ENCODE assay signal across 16 cellular contexts in the genomic region with DNA sequence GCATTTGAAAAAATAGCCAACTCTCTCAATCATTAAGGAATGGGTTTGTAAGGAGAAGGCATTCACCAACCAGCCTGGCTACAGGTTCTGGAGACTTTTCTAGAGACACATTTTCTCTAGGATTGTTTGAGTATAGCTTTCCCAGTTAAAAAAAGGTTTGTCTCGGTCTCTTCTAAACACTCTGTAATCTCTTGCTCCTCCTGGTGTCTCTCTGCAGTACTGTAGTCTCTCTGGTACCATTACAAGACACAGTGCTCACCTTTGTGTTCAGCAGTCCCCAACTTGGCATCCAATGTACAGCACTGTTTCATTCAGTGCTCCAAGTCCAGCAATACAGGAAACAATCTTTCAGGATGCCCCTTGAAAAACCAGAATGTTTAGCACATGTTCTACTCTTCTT.
DNase-seq lines count a peak whose midpoint lies in the region; ATAC-seq and TF ChIP-seq lines count a peak whose summit lies in the region.
"Had no signal": no experiment of that assay in that cellular context is flagged by ENCODE, and none has a peak within 500 bp of the region (broad histone marks: within the 10 kb centered on the region; RNA-seq: fewer than 3 reads in every experiment).

No MANE protein-coding gene starts in this region.

- DNase-seq in HEK293T (ENCODE audit: extremely low spot score) (peak; percentile 9), WTC11 (ENCODE audit: low spot score) (no peak), iPS-NIHi11 (ENCODE audit: low spot score) (peak; percentile 20), tibial nerve (ENCODE audit: low spot score in 2 of 2) (no peak)
- no peak for DNase-seq in activated CD4-positive, alpha-beta T cell treated with anti-CD3 and anti-CD28 coated beads for 36 hours
- DNase-seq: activated CD8-positive, alpha-beta memory T cell treated with anti-CD3 and anti-CD28 coated beads, Interleukin-2, amount 50 U/mL, for 4 hours; DMS79; mucosa of descending colon; NCI-H2227 treated with DMSO at 0.1 percent for 48 hours; small intestine; T-cell had no signal

- CTCF ChIA-PET in HEK293T (lab: Yijun Ruan, JAX), result no interaction called here
- CTCF ChIA-PET in WTC11 (lab: Charles Lee), result interaction anchor here (0.8 to 1.6 kb wide), 4 partner anchors 46 to 990 kb away, joined by 3 to 13 read pairs (median 4); no protein-coding TSS in a partner anchor
- CTCF ChIA-PET in activated CD4-positive, alpha-beta T cell treated with anti-CD3 and anti-CD28 coated beads for 36 hours (lab: Charles Lee), result interaction anchor here (0.6 to 0.7 kb wide), 2 partner anchors 92 to 289 kb away, joined by 3 to 4 read pairs; no protein-coding TSS in a partner anchor

- H3K9me3 Mint-ChIP-seq in WTC11, result peaks cover 28% of the 10 kb centered on the region
- H3K9me3 Mint-ChIP-seq in activated CD4-positive, alpha-beta T cell treated with anti-CD3 and anti-CD28 coated beads for 36 hours (ENCODE audit: low read depth), result peaks cover 7% of the 10 kb centered on the region

- no peak overlapping the region for H3K4me3 ChIP-seq in tibial nerve
- H3K4me3 ChIP-seq: gastroesophageal sphincter, mucosa of descending colon had no signal

- no peaks in the 10 kb centered on the region for H3K27me3 ChIP-seq in tibial nerve
- H3K27me3 ChIP-seq: gastroesophageal sphincter had no signal

- H3K27ac ChIP-seq in C4-2B (no peak overlapping the region), tibial nerve (no peak overlapping the region)
- H3K27ac ChIP-seq: gastroesophageal sphincter had no signal

- peak; percentile 42 for TF ChIP-seq CTCF in C4-2B (conservative IDR thresholded peaks at IDR 0.05)
- peak; percentile 38 for TF ChIP-seq CTCF in WTC11 (IDR thresholded peaks at IDR 0.05)
- TF ChIP-seq CTCF in tibial nerve (IDR thresholded peaks at IDR 0.05), result no peak

- no peak for TF ChIP-seq POLR2A in tibial nerve (IDR thresholded peaks at IDR 0.05)

- H3K27me3 Mint-ChIP-seq in WTC11 (ENCODE audit: low read depth), result no peaks in the 10 kb centered on the region; the same call in 1 of the 2 replicates
- H3K27me3 Mint-ChIP-seq in activated CD4-positive, alpha-beta T cell treated with anti-CD3 and anti-CD28 coated beads for 36 hours, result no peaks in the 10 kb centered on the region
- H3K27me3 Mint-ChIP-seq: T-cell had no signal

- POLR2A ChIA-PET in HEK293T (lab: Yijun Ruan, JAX) (no interaction called here), WTC11 (lab: Charles Lee) (no interaction called here)
- POLR2A ChIA-PET in activated CD4-positive, alpha-beta T cell treated with anti-CD3 and anti-CD28 coated beads for 36 hours (lab: Charles Lee), result no interaction called here

- no peaks in the 10 kb centered on the region for H3K4me1 ChIP-seq in tibial nerve
- H3K4me1 ChIP-seq: gastroesophageal sphincter had no signal

- ATAC-seq in WTC11, result peak; percentile 97
- ATAC-seq in HG02798 (IDR thresholded peaks at IDR 0.05; ENCODE audit: poor library complexity, unreplicated experiment), result no peak
- ATAC-seq in activated CD4-positive, alpha-beta T cell treated with anti-CD3 and anti-CD28 coated beads for 36 hours, result no peak
- ATAC-seq in HG02970 (IDR thresholded peaks at IDR 0.05; ENCODE audit: low FRiP score, unreplicated experiment), result no peak
- ATAC-seq: gastroesophageal sphincter, mucosa of descending colon, T-cell had no signal

- no peaks in the 10 kb centered on the region for H3K36me3 ChIP-seq in tibial nerve
- H3K36me3 ChIP-seq: gastroesophageal sphincter had no signal

- H3K4me1 Mint-ChIP-seq in WTC11, result peaks cover 3% of the 10 kb centered on the region; the same call in 1 of the 2 replicates
- no peaks in the 10 kb centered on the region for H3K4me1 Mint-ChIP-seq in activated CD4-positive, alpha-beta T cell treated with anti-CD3 and anti-CD28 coated beads for 36 hours
- H3K4me1 Mint-ChIP-seq: brain, T-cell had no signal

- peaks cover 20% of the 10 kb centered on the region for H3K36me3 Mint-ChIP-seq in WTC11
- no peaks in the 10 kb centered on the region for H3K36me3 Mint-ChIP-seq in activated CD4-positive, alpha-beta T cell treated with anti-CD3 and anti-CD28 coated beads for 36 hours (ENCODE audit: low read depth)
- H3K36me3 Mint-ChIP-seq: brain, T-cell had no signal

- no peak for TF ChIP-seq EP300 in tibial nerve (IDR thresholded peaks at IDR 0.05)

- 67 to 71% methylated on average over 1 of the region's 1 CpG for WGBS in tibial nerve, 2 donors

- H3K4me3 Mint-ChIP-seq in WTC11, result no peak overlapping the region
- H3K4me3 Mint-ChIP-seq in activated CD4-positive, alpha-beta T cell treated with anti-CD3 and anti-CD28 coated beads for 36 hours, result no peak overlapping the region
- H3K4me3 Mint-ChIP-seq: brain, T-cell had no signal

- peaks cover 0 to 43% (median 8%) of the 10 kb centered on the region in 4 donors for H3K9me3 ChIP-seq in tibial nerve

- no peak overlapping the region for H3K27ac Mint-ChIP-seq in WTC11
- no peak overlapping the region for H3K27ac Mint-ChIP-seq in activated CD4-positive, alpha-beta T cell treated with anti-CD3 and anti-CD28 coated beads for 36 hours
- H3K27ac Mint-ChIP-seq: brain, T-cell had no signal

- intact Hi-C loops in activated CD4-positive, alpha-beta T cell treated with anti-CD3 and anti-CD28 coated beads for 36 hours (cut with DNase I, micrococcal nuclease), result no loop called here

TF ChIP-seq in HEK293T, 16 proteins besides CTCF, POLR2A, EP300 and RAD21:
- TF ChIP-seq NFRKB (IDR thresholded peaks at IDR 0.05), result no peak
- TF ChIP-seq, protein P1, sequence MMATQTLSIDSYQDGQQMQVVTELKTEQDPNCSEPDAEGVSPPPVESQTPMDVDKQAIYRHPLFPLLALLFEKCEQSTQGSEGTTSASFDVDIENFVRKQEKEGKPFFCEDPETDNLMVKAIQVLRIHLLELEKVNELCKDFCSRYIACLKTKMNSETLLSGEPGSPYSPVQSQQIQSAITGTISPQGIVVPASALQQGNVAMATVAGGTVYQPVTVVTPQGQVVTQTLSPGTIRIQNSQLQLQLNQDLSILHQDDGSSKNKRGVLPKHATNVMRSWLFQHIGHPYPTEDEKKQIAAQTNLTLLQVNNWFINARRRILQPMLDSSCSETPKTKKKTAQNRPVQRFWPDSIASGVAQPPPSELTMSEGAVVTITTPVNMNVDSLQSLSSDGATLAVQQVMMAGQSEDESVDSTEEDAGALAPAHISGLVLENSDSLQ (IDR thresholded peaks at IDR 0.05), result no peak
TF ChIP-seq in HEK293T: peak in this region for 0.

TF ChIP-seq in WTC11, 78 proteins besides CTCF, POLR2A, EP300 and RAD21:
- TF ChIP-seq ETV6 (CRISPR knock-in tag; IDR thresholded peaks at IDR 0.05) (no peak), FOXK1 (CRISPR knock-in tag; IDR thresholded peaks at IDR 0.05) (no peak), NR2C2 (CRISPR knock-in tag; IDR thresholded peaks at IDR 0.05) (no peak), NFE2L1 (CRISPR knock-in tag; IDR thresholded peaks at IDR 0.05) (no peak), ZNF232 (CRISPR knock-in tag; IDR thresholded peaks at IDR 0.05) (no peak), TEAD4 (CRISPR knock-in tag; IDR thresholded peaks at IDR 0.05) (no peak), NFYB (CRISPR knock-in tag; conservative IDR thresholded peaks at IDR 0.05; ENCODE audit: low read depth) (no peak)
- TF ChIP-seq, protein P2, sequence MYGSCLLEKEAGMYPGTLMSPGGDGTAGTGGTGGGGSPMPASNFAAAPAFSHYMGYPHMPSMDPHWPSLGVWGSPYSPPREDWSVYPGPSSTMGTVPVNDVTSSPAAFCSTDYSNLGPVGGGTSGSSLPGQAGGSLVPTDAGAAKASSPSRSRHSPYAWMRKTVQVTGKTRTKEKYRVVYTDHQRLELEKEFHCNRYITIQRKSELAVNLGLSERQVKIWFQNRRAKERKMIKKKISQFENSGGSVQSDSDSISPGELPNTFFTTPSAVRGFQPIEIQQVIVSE (CRISPR knock-in tag; IDR thresholded peaks at IDR 0.05; ENCODE audit: borderline replicate concordance), result no peak
- TF ChIP-seq, protein P3, sequence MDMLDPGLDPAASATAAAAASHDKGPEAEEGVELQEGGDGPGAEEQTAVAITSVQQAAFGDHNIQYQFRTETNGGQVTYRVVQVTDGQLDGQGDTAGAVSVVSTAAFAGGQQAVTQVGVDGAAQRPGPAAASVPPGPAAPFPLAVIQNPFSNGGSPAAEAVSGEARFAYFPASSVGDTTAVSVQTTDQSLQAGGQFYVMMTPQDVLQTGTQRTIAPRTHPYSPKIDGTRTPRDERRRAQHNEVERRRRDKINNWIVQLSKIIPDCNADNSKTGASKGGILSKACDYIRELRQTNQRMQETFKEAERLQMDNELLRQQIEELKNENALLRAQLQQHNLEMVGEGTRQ (CRISPR knock-in tag; IDR thresholded peaks at IDR 0.05), result no peak
- TF ChIP-seq, protein P4, sequence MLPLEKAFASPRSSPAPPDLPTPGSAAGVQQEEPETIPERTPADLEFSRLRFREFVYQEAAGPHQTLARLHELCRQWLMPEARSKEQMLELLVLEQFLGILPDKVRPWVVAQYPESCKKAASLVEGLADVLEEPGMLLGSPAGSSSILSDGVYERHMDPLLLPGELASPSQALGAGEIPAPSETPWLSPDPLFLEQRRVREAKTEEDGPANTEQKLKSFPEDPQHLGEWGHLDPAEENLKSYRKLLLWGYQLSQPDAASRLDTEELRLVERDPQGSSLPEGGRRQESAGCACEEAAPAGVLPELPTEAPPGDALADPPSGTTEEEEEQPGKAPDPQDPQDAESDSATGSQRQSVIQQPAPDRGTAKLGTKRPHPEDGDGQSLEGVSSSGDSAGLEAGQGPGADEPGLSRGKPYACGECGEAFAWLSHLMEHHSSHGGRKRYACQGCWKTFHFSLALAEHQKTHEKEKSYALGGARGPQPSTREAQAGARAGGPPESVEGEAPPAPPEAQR (CRISPR knock-in tag; IDR thresholded peaks at IDR 0.05), result no peak
- TF ChIP-seq, protein P5, sequence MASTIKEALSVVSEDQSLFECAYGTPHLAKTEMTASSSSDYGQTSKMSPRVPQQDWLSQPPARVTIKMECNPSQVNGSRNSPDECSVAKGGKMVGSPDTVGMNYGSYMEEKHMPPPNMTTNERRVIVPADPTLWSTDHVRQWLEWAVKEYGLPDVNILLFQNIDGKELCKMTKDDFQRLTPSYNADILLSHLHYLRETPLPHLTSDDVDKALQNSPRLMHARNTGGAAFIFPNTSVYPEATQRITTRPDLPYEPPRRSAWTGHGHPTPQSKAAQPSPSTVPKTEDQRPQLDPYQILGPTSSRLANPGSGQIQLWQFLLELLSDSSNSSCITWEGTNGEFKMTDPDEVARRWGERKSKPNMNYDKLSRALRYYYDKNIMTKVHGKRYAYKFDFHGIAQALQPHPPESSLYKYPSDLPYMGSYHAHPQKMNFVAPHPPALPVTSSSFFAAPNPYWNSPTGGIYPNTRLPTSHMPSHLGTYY (CRISPR knock-in tag; IDR thresholded peaks at IDR 0.05), result no peak
TF ChIP-seq in WTC11: peak in this region for 0.

Comparison
In these comparisons a context has a peak if more than half of its experiments do, and no peak if none do; other contexts are left out.
1. CTCF ChIP-seq: peak in C4-2B (single experiment) and WTC11 (single experiment); none in tibial nerve (0 of 5).
2. DNase-seq: peak in HEK293T (single experiment) and iPS-NIHi11 (single experiment); none in WTC11 (single experiment), activated CD4-positive, alpha-beta T cell treated with anti-CD3 and anti-CD28 coated beads for 36 hours (single experiment) and tibial nerve (0 of 2).